19 cellular contexts compared by ENCODE assay signal in the genomic region with DNA sequence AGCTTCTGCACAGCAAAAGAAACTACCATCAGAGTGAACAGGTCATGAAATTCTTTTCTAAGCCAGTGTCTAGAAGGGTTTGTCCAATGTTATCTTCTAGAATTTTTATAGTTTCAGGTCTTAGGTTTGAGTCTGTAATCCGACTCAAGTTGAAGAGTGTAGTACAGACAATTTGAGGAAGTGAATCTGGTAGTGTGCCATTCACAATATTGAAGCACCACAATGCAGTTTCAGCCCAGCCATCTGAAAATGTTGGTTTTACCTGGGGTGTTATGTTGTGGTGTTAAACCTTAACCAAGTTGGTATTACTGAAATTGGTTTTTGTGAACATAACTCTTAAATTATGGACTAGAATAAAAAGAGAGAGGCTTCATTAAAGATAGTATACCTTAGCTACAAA.
DNase-seq lines count a peak whose midpoint lies in the region; ATAC-seq and TF ChIP-seq lines count a peak whose summit lies in the region.
"Had no signal": no experiment of that assay in that cellular context is flagged by ENCODE, and none has a peak within 500 bp of the region (broad histone marks: within the 10 kb centered on the region; RNA-seq: fewer than 3 reads in every experiment).

No MANE protein-coding gene starts in this region.

- no peak for TF ChIP-seq EP300 in gastroesophageal sphincter (IDR thresholded peaks at IDR 0.05)

- H3K27me3 ChIP-seq in colonic mucosa (no peaks in the 10 kb centered on the region), gastroesophageal sphincter (no peaks in the 10 kb centered on the region)
- H3K27me3 ChIP-seq: uterus had no signal

- intact Hi-C loops in colonic mucosa (cut with DNase I): no loop called here

- 50% methylated on average over 1 of the region's 1 CpG for WGBS in gastroesophageal sphincter (ENCODE audit: low coverage in 1 of 2), 2 donors

- H3K36me3 ChIP-seq in colonic mucosa (no peaks in the 10 kb centered on the region), gastroesophageal sphincter (no peaks in the 10 kb centered on the region)
- H3K36me3 ChIP-seq: uterus had no signal

- TF ChIP-seq CTCF in colonic mucosa (IDR thresholded peaks at IDR 0.05) (no peak), gastroesophageal sphincter (IDR thresholded peaks at IDR 0.05) (no peak)

- TF ChIP-seq POLR2A in gastroesophageal sphincter (IDR thresholded peaks at IDR 0.05): no peak

- peak; percentile 94 for ATAC-seq in GM18858 (IDR thresholded peaks at IDR 0.05; ENCODE audit: unreplicated experiment)
- peak; percentile 88 for ATAC-seq in GM21447 (IDR thresholded peaks at IDR 0.05; ENCODE audit: unreplicated experiment)
- ATAC-seq in HG03066 (IDR thresholded peaks at IDR 0.05; ENCODE audit: low read depth, unreplicated experiment): peak; percentile 84
- no peak for ATAC-seq in gastroesophageal sphincter
- ATAC-seq: GM23338, sciatic nerve had no signal

- H3K27ac ChIP-seq in colonic mucosa: no peak overlapping the region
- H3K27ac ChIP-seq in gastroesophageal sphincter: no peak overlapping the region
- H3K27ac ChIP-seq: HL-60, uterus had no signal

- no peaks in the 10 kb centered on the region for H3K4me1 ChIP-seq in colonic mucosa
- no peaks in the 10 kb centered on the region for H3K4me1 ChIP-seq in gastroesophageal sphincter
- H3K4me1 ChIP-seq: uterus had no signal

- H3K9ac ChIP-seq in colonic mucosa (ENCODE audit: low read depth in 2 of 2, low read length in 2 of 2): no peak overlapping the region

- H3K9me3 ChIP-seq in colonic mucosa (no peaks in the 10 kb centered on the region), gastroesophageal sphincter (no peaks in the 10 kb centered on the region)
- H3K9me3 ChIP-seq: uterus had no signal

- DNase-seq in NAMALWA (ENCODE audit: low spot score): peak; percentile 10
- DNase-seq in midbrain (lab: John Stamatoyannopoulos, UW): no peak
- DNase-seq in colonic mucosa: no peak
- no peak for DNase-seq in T-helper 2 cell
- DNase-seq: activated gamma-delta T cell; effector CD4-positive, alpha-beta T cell; Kasumi-1; mammary epithelial cell; NCI-H2081 treated with DMSO at 0.1 percent for 48 hours; SHP77 treated with DMSO at 0.1 percent for 48 hours; stimulated activated naive CD4-positive, alpha-beta T cell treated with Interleukin-2 at 50 U/mL for 16 hours; uterus had no signal

- no peak overlapping the region for H3K4me3 ChIP-seq in colonic mucosa
- no peak overlapping the region for H3K4me3 ChIP-seq in gastroesophageal sphincter
- H3K4me3 ChIP-seq: GM23338, uterus had no signal
